ENCODE assay signal across 13 cellular contexts in genomic region chr20:33165416-33166055, GRCh38. TPM values are rescaled to one million over a fixed set of nuclear protein-coding genes. Genes with fewer than 3 reads are reported as not detected.
"Had no signal": no experiment of that assay in that cellular context is flagged by ENCODE, and none has a peak within 500 bp of the region (broad histone marks: within the 10 kb centered on the region; RNA-seq: fewer than 3 reads in every experiment).

No MANE protein-coding gene starts in this region.

- H3K4me3 Mint-ChIP-seq: activated CD8-positive, alpha-beta T cell treated with anti-CD3 and anti-CD28 coated beads, Interleukin-2, amount 10 ng/mL, durations not matched to agents 7 days and 5 days; activated naive CD4-positive, alpha-beta T cell treated with anti-CD3 and anti-CD28 coated beads, Interleukin-2, amount 10 ng/mL, durations not matched to agents 7 days and 5 days; naive thymus-derived CD4-positive, alpha-beta T cell had no signal

- H3K27ac Mint-ChIP-seq: activated CD8-positive, alpha-beta T cell treated with anti-CD3 and anti-CD28 coated beads, Interleukin-2, amount 10 ng/mL, durations not matched to agents 7 days and 5 days; activated naive CD4-positive, alpha-beta T cell treated with anti-CD3 and anti-CD28 coated beads, Interleukin-2, amount 10 ng/mL, durations not matched to agents 7 days and 5 days; activated T-helper 2 cell treated with anti-CD3 and anti-CD28 coated beads, Interferon-gamma antibody, Interleukin-2, Interleukin-4, amounts not matched to agents 10 μg/mL and 5 μg/mL and 100 μg/mL, durations not matched to agents 14 hours and 24 hours and 36 hours; naive thymus-derived CD4-positive, alpha-beta T cell had no signal

- ATAC-seq: activated CD8-positive, alpha-beta T cell treated with anti-CD3 and anti-CD28 coated beads, Interleukin-2, amount 10 ng/mL, durations not matched to agents 7 days and 5 days; heart left ventricle; naive thymus-derived CD4-positive, alpha-beta T cell had no signal

- H3K4me1 Mint-ChIP-seq: activated naive CD4-positive, alpha-beta T cell treated with anti-CD3 and anti-CD28 coated beads, Interleukin-2, amount 10 ng/mL, durations not matched to agents 7 days and 5 days; naive thymus-derived CD4-positive, alpha-beta T cell had no signal

- DNase-seq: activated CD4-positive, alpha-beta T cell treated with anti-CD3 and anti-CD28 coated beads for 4 hours; activated CD8-positive, alpha-beta T cell treated with anti-CD3 and anti-CD28 coated beads, Interleukin-2, amount 10 ng/mL, durations not matched to agents 7 days and 5 days; activated naive CD4-positive, alpha-beta T cell treated with anti-CD3 and anti-CD28 coated beads, Interleukin-2, amount 10 ng/mL, durations not matched to agents 7 days and 5 days; cortex of kidney; effector CD8-positive, alpha-beta T cell; foreskin melanocyte; heart left ventricle; naive thymus-derived CD4-positive, alpha-beta T cell; thyroid gland had no signal

- H3K36me3 Mint-ChIP-seq: activated naive CD4-positive, alpha-beta T cell treated with anti-CD3 and anti-CD28 coated beads, Interleukin-2, amount 10 ng/mL, durations not matched to agents 7 days and 5 days had no signal

RNA-seq across cellular contexts. Expression of gene BPIFA2, which starts 2.4 kb away (rescaled TPM):
- total RNA-seq: activated CD8-positive, alpha-beta T cell treated with anti-CD3 and anti-CD28 coated beads, Interleukin-2, amount 10 ng/mL, durations not matched to agents 7 days and 5 days; activated T-helper 2 cell treated with anti-CD3 and anti-CD28 coated beads, Interferon-gamma antibody, Interleukin-2, Interleukin-4, amounts not matched to agents 10 μg/mL and 5 μg/mL and 100 μg/mL, durations not matched to agents 14 hours and 24 hours and 36 hours; adrenal gland; heart left ventricle; lung microvascular endothelial cell; mononuclear cell; naive thymus-derived CD4-positive, alpha-beta T cell; thyroid gland had no signal

RNA-seq across cellular contexts. Expression of gene BPIFA3, which starts 51.6 kb away (rescaled TPM):
- total RNA-seq: activated CD8-positive, alpha-beta T cell treated with anti-CD3 and anti-CD28 coated beads, Interleukin-2, amount 10 ng/mL, durations not matched to agents 7 days and 5 days; activated T-helper 2 cell treated with anti-CD3 and anti-CD28 coated beads, Interferon-gamma antibody, Interleukin-2, Interleukin-4, amounts not matched to agents 10 μg/mL and 5 μg/mL and 100 μg/mL, durations not matched to agents 14 hours and 24 hours and 36 hours; adrenal gland; heart left ventricle; lung microvascular endothelial cell; mononuclear cell; naive thymus-derived CD4-positive, alpha-beta T cell; thyroid gland had no signal
